In genomic region chr18:35524236-35524635, GRCh38 we compare ENCODE assay signal across 2 cellular contexts.
TF ChIP-seq lines count a peak whose summit lies in the region.

No MANE protein-coding gene starts in this region.

TF ChIP-seq in liver, 16 proteins besides CTCF, POLR2A, EP300 and RAD21:
- TF ChIP-seq, protein P1, sequence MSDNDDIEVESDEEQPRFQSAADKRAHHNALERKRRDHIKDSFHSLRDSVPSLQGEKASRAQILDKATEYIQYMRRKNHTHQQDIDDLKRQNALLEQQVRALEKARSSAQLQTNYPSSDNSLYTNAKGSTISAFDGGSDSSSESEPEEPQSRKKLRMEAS (IDR thresholded peaks at IDR 0.05): peak; percentile 28
- TF ChIP-seq NR2F2 (IDR thresholded peaks at IDR 0.05) (peak; percentile 71), RXRA (IDR thresholded peaks at IDR 0.05) (peak in 1 of 2 donors; percentile 17), JUND (IDR thresholded peaks at IDR 0.05) (no peak), HNF4G (IDR thresholded peaks at IDR 0.05) (no peak), SP1 (IDR thresholded peaks at IDR 0.05) (peak; percentile 17), FOXA2 (IDR thresholded peaks at IDR 0.05) (no peak)
TF ChIP-seq in liver: peak in this region for 4.

TF ChIP-seq in HepG2, 621 proteins besides CTCF, POLR2A, EP300 and RAD21:
- TF ChIP-seq, protein P2, sequence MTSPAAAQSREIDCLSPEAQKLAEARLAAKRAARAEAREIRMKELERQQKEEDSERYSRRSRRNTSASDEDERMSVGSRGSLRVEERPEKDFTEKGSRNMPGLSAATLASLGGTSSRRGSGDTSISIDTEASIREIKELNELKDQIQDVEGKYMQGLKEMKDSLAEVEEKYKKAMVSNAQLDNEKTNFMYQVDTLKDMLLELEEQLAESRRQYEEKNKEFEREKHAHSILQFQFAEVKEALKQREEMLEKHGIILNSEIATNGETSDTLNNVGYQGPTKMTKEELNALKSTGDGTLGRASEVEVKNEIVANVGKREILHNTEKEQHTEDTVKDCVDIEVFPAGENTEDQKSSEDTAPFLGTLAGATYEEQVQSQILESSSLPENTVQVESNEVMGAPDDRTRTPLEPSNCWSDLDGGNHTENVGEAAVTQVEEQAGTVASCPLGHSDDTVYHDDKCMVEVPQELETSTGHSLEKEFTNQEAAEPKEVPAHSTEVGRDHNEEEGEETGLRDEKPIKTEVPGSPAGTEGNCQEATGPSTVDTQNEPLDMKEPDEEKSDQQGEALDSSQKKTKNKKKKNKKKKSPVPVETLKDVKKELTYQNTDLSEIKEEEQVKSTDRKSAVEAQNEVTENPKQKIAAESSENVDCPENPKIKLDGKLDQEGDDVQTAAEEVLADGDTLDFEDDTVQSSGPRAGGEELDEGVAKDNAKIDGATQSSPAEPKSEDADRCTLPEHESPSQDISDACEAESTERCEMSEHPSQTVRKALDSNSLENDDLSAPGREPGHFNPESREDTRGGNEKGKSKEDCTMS (CRISPR knock-in tag; conservative IDR thresholded peaks at IDR 0.05): no peak
- TF ChIP-seq GABPB1 (CRISPR knock-in tag; IDR thresholded peaks at IDR 0.05) (no peak), RORA (CRISPR knock-in tag; IDR thresholded peaks at IDR 0.05) (no peak), ZNF550 (CRISPR knock-in tag; IDR thresholded peaks at IDR 0.05; ENCODE audit: borderline replicate concordance) (no peak), ZBTB43 (CRISPR knock-in tag; conservative IDR thresholded peaks at IDR 0.05) (no peak), NR2F1 (CRISPR knock-in tag; IDR thresholded peaks at IDR 0.05) (no peak), ATM (IDR thresholded peaks at IDR 0.05; ENCODE audit: borderline replicate concordance) (no peak), POLR2AphosphoS2 (IDR thresholded peaks at IDR 0.05; ENCODE audit: low read depth, low read length) (no peak), ZFX (CRISPR knock-in tag; IDR thresholded peaks at IDR 0.05; ENCODE audit: low read depth) (no peak), ZNF275 (CRISPR knock-in tag; IDR thresholded peaks at IDR 0.05; ENCODE audit: borderline replicate concordance) (no peak), MNT (IDR thresholded peaks at IDR 0.05) (no peak), MTF1 (CRISPR knock-in tag; IDR thresholded peaks at IDR 0.05) (no peak)
